Comparison of ENCODE assay signal across 2 cellular contexts in genomic region chr16:28382177-28382867, GRCh38. TPM values are rescaled to one million over a fixed set of nuclear protein-coding genes. Genes with fewer than 3 reads are reported as not detected.
"Had no signal": no experiment of that assay in that cellular context is flagged by ENCODE, and none has a peak within 500 bp of the region (broad histone marks: within the 10 kb centered on the region; RNA-seq: fewer than 3 reads in every experiment).

No MANE protein-coding gene starts in this region.

RNA-seq across cellular contexts. Expression of gene NPIPB6, which starts 19.0 kb away (rescaled TPM):
- total RNA-seq: skeletal muscle tissue had no signal
- polyA plus RNA-seq: naive thymus-derived CD4-positive, alpha-beta T cell had no signal
